16 cellular contexts compared by ENCODE assay signal in genomic region chr12:8886515-8887284, GRCh38. TPM values are rescaled to one million over a fixed set of nuclear protein-coding genes. Genes with fewer than 3 reads are reported as not detected.
DNase-seq lines count a peak whose midpoint lies in the region; ATAC-seq and TF ChIP-seq lines count a peak whose summit lies in the region.
"Had no signal": no experiment of that assay in that cellular context is flagged by ENCODE, and none has a peak within 500 bp of the region (broad histone marks: within the 10 kb centered on the region; RNA-seq: fewer than 3 reads in every experiment).

No MANE protein-coding gene starts in this region.

- POLR2A ChIA-PET in CD8-positive, alpha-beta memory T cell (lab: Charles Lee), result no interaction called here

- TF ChIP-seq POLR2A in testis (IDR thresholded peaks at IDR 0.05) (no peak), adrenal gland (IDR thresholded peaks at IDR 0.05) (no peak)

- peaks cover 0 to 2% (median 0%) of the 10 kb centered on the region in 5 donors for H3K9me3 Mint-ChIP-seq in CD8-positive, alpha-beta memory T cell
- peaks cover 21% of the 10 kb centered on the region for H3K9me3 Mint-ChIP-seq in endodermal cell
- H3K9me3 Mint-ChIP-seq in activated naive CD8-positive, alpha-beta T cell treated with anti-CD3 and anti-CD28 coated beads for 36 hours, result no peaks in the 10 kb centered on the region

- no peaks in the 10 kb centered on the region for H3K9me3 ChIP-seq in CD8-positive, alpha-beta memory T cell (ENCODE audit: low read length)
- H3K9me3 ChIP-seq in endodermal cell (ENCODE audit: control insufficient read depth, low read length) (peaks cover 12% of the 10 kb centered on the region), testis (no peaks in the 10 kb centered on the region), adrenal gland (replicated peaks in 1 of 3) (no peaks in the 10 kb centered on the region)

- CTCF ChIA-PET in CD8-positive, alpha-beta memory T cell (lab: Charles Lee), result interaction anchor here (1.1 to 1.5 kb wide), 4 partner anchors 8 to 205 kb away, joined by 3 to 7 read pairs (median 4); no protein-coding TSS in a partner anchor

- no peak overlapping the region for H3K27ac Mint-ChIP-seq in CD8-positive, alpha-beta memory T cell
- no peak overlapping the region for H3K27ac Mint-ChIP-seq in endodermal cell
- no peak overlapping the region for H3K27ac Mint-ChIP-seq in activated naive CD8-positive, alpha-beta T cell treated with anti-CD3 and anti-CD28 coated beads for 36 hours
- H3K27ac Mint-ChIP-seq: GM23338, H9 had no signal

- intact Hi-C loops in testis (cut with DNase I; ENCODE audit: low total_unique reads), result no loop called here
- intact Hi-C loops in adrenal gland (cut with DNase I), result no loop called here
- intact Hi-C loops in Right ventricle myocardium inferior (cut with DNase I), result no loop called here

- H3K27me3 ChIP-seq in CD8-positive, alpha-beta memory T cell (ENCODE audit: insufficient read depth, low read length, poor library complexity, severe bottlenecking), result no peaks in the 10 kb centered on the region
- H3K27me3 ChIP-seq in endodermal cell (ENCODE audit: control insufficient read depth, insufficient read depth, low read length, poor library complexity, severe bottlenecking) (no peaks in the 10 kb centered on the region), testis (no peaks in the 10 kb centered on the region), adrenal gland (no peaks in the 10 kb centered on the region)
- H3K27me3 ChIP-seq: BLaER1 had no signal

- H3K4me1 ChIP-seq in CD8-positive, alpha-beta memory T cell (ENCODE audit: insufficient read depth, low read length), result no peaks in the 10 kb centered on the region
- no peaks in the 10 kb centered on the region for H3K4me1 ChIP-seq in endodermal cell (ENCODE audit: control insufficient read depth, insufficient read depth, low read length)
- H3K4me1 ChIP-seq in testis, result peaks cover 8% of the 10 kb centered on the region
- no peaks in the 10 kb centered on the region for H3K4me1 ChIP-seq in adrenal gland (replicated peaks in 1 of 2)
- H3K4me1 ChIP-seq: BLaER1 had no signal

- peaks cover 4 to 7% (median 6%) of the 10 kb centered on the region in 3 donors for H3K4me1 Mint-ChIP-seq in CD8-positive, alpha-beta memory T cell
- H3K4me1 Mint-ChIP-seq in endodermal cell, result peaks cover 10% of the 10 kb centered on the region
- H3K4me1 Mint-ChIP-seq in activated naive CD8-positive, alpha-beta T cell treated with anti-CD3 and anti-CD28 coated beads for 36 hours, result peaks cover 6% of the 10 kb centered on the region

- no peak overlapping the region for H3K9ac ChIP-seq in endodermal cell (ENCODE audit: extremely low read depth, low read length, poor library complexity, severe bottlenecking)
- H3K9ac ChIP-seq: BLaER1 had no signal

- H3K4me3 ChIP-seq in CD8-positive, alpha-beta memory T cell (ENCODE audit: low read length), result no peak overlapping the region
- H3K4me3 ChIP-seq in endodermal cell (ENCODE audit: low read length), result peak overlapping the region; percentile 62
- no peak overlapping the region for H3K4me3 ChIP-seq in testis
- no peak overlapping the region for H3K4me3 ChIP-seq in adrenal gland
- H3K4me3 ChIP-seq: BLaER1, GM12878, GM23338 had no signal

- no peak for DNase-seq in CD8-positive, alpha-beta memory T cell
- peak; percentile 34 for DNase-seq in OCI-M2 (lab: John Stamatoyannopoulos, UW; ENCODE audit: unreplicated experiment)
- DNase-seq in endodermal cell, result no peak
- DNase-seq in testis, result peak; percentile 43
- DNase-seq in adrenal gland, result no peak
- DNase-seq in Right ventricle myocardium inferior (ENCODE audit: missing footprints), result no peak
- no peak for DNase-seq in activated naive CD8-positive, alpha-beta T cell treated with anti-CD3 and anti-CD28 coated beads for 36 hours
- DNase-seq: 8988T, AML-193, DMS 273 treated with DMSO at 0.1 percent for 48 hours, DMS79, H9 had no signal

- peak overlapping the region; percentile 49 for H3K27ac ChIP-seq in CD8-positive, alpha-beta memory T cell (ENCODE audit: low read depth, low read length)
- no peak overlapping the region for H3K27ac ChIP-seq in endodermal cell (ENCODE audit: low read depth, low read length)
- peak overlapping the region in 1 of 2 donors; percentile 26 for H3K27ac ChIP-seq in testis
- H3K27ac ChIP-seq in adrenal gland, result no peak overlapping the region
- H3K27ac ChIP-seq: BLaER1 had no signal

- H3K4me3 Mint-ChIP-seq in CD8-positive, alpha-beta memory T cell, result no peak overlapping the region
- H3K4me3 Mint-ChIP-seq in endodermal cell, result no peak overlapping the region
- no peak overlapping the region for H3K4me3 Mint-ChIP-seq in activated naive CD8-positive, alpha-beta T cell treated with anti-CD3 and anti-CD28 coated beads for 36 hours
- H3K4me3 Mint-ChIP-seq: GM23338, H9 had no signal

- TF ChIP-seq CTCF in endodermal cell (conservative IDR thresholded peaks at IDR 0.05) (no peak), testis (IDR thresholded peaks at IDR 0.05) (no peak), adrenal gland (IDR thresholded peaks at IDR 0.05) (no peak)

- 92 to 97% methylated on average over 2 to 5 of the region's 6 CpGs for WGBS in endodermal cell (ENCODE audit: insufficient coverage in 1 of 2, insufficient read length in 1 of 2), 2 experiments
- 73 to 91% methylated on average over 6 of the region's 6 CpGs for WGBS in testis, 2 donors
- 89 to 97% (median 92%) methylated on average over 6 of the region's 6 CpGs for WGBS in adrenal gland, 4 donors

- no peaks in the 10 kb centered on the region for H3K36me3 ChIP-seq in CD8-positive, alpha-beta memory T cell (ENCODE audit: insufficient read depth, low read length)
- no peaks in the 10 kb centered on the region for H3K36me3 ChIP-seq in endodermal cell (ENCODE audit: control insufficient read depth, insufficient read depth, low read length)
- no peaks in the 10 kb centered on the region for H3K36me3 ChIP-seq in testis (ENCODE audit: low read depth, missing control alignments)
- no peaks in the 10 kb centered on the region for H3K36me3 ChIP-seq in adrenal gland (replicated peaks in 1 of 2)
- H3K36me3 ChIP-seq: BLaER1 had no signal

- peaks cover 4 to 6% of the 10 kb centered on the region in 2 donors for H3K27me3 Mint-ChIP-seq in CD8-positive, alpha-beta memory T cell
- H3K27me3 Mint-ChIP-seq in endodermal cell (ENCODE audit: insufficient read depth), result no peaks in the 10 kb centered on the region
- H3K27me3 Mint-ChIP-seq in activated naive CD8-positive, alpha-beta T cell treated with anti-CD3 and anti-CD28 coated beads for 36 hours, result no peaks in the 10 kb centered on the region

- H3K36me3 Mint-ChIP-seq in CD8-positive, alpha-beta memory T cell, result peaks cover 0 to 2% (median 0%) of the 10 kb centered on the region in 3 donors
- H3K36me3 Mint-ChIP-seq in endodermal cell (ENCODE audit: low read depth), result peaks cover 2% of the 10 kb centered on the region
- H3K36me3 Mint-ChIP-seq in activated naive CD8-positive, alpha-beta T cell treated with anti-CD3 and anti-CD28 coated beads for 36 hours, result no peaks in the 10 kb centered on the region

- ATAC-seq in Right ventricle myocardium inferior, result no peak
- ATAC-seq: GM12878, GM23338, HepG2 had no signal

RNA-seq across cellular contexts. Expression of gene PHC1, which starts 27.6 kb away (rescaled TPM):
- 10 to 100 TPM; 18.5 to 19.5 TPM for total RNA-seq in CD8-positive, alpha-beta memory T cell
- 21.0 TPM for polyA plus RNA-seq in CD8-positive, alpha-beta memory T cell
- total RNA-seq in endodermal cell, result 100 to 1,000 TPM; 100 to 538 TPM
- polyA plus RNA-seq in endodermal cell (2013, experiment 1 of 2), result 128 TPM
- polyA plus RNA-seq in endodermal cell (2013, experiment 2 of 2), result 90.0 TPM
- total RNA-seq in testis, result 100 to 1,000 TPM; 134 to 154 TPM
- polyA plus RNA-seq in testis (ENCODE audit: insufficient read depth, low read depth, low replicate concordance), result 112 TPM
- total RNA-seq in adrenal gland, result 10 to 100 TPM; 10.9 to 47.7 (median 26.5) TPM
- polyA plus RNA-seq in adrenal gland, result 10 to 100 TPM; 14.8 to 68.3 (median 43.1) TPM
- 20.9 TPM for total RNA-seq in Right ventricle myocardium inferior
- 10 to 100 TPM; 12.9 to 16.5 TPM for total RNA-seq in activated naive CD8-positive, alpha-beta T cell treated with anti-CD3 and anti-CD28 coated beads for 36 hours

Comparison
In these comparisons a context has a peak if more than half of its experiments do, and no peak if none do; other contexts are left out.
1. DNase-seq: peak in OCI-M2 (single experiment) and testis (single experiment); none in CD8-positive, alpha-beta memory T cell (0 of 5), endodermal cell (single experiment), adrenal gland (0 of 7), Right ventricle myocardium inferior (single experiment) and activated naive CD8-positive, alpha-beta T cell treated with anti-CD3 and anti-CD28 coated beads for 36 hours (single experiment).